Comparison of ENCODE assay signal across 18 cellular contexts in the genomic region with DNA sequence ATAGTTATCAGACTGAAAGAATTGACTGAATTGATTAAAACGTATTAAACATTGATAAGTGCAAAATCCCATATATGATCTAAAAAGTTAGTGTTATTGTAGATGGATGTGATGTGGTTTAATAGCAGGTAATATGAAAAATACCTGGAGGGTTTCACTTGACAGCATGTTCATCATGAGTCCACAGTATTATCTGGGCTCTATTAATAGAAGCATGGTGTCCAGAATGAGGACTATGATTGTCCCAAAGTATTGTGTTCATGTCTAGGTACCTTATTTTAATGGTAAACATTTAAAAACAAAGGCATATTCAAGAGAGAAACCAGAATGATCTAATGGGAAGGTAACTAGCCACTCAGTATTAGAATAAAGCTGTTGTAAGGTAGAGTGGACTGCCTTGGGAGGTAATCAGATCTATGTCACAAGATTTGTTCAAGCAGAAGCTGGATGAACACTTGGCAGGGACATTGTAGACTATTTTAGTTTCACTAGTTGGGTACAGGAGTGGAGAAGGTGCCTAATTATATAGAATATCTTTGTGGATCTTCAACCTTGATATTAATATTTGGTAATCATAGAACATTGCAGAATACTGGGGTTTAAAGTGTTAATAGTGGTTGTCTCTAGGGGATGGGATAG. TPM values are rescaled to one million over a fixed set of nuclear protein-coding genes. Genes with fewer than 3 reads are reported as not detected.
DNase-seq lines count a peak whose midpoint lies in the region; ATAC-seq and TF ChIP-seq lines count a peak whose summit lies in the region.
"Had no signal": no experiment of that assay in that cellular context is flagged by ENCODE, and none has a peak within 500 bp of the region (broad histone marks: within the 10 kb centered on the region; RNA-seq: fewer than 3 reads in every experiment).

No MANE protein-coding gene starts in this region.

- no peak overlapping the region for H3K27ac ChIP-seq in BLaER1 treated with 17β-estradiol and CSF1 and Interleukin-3, amounts not matched to agents 10 nM and 100 nM
- H3K27ac ChIP-seq in IMR-90 (ENCODE audit: insufficient read depth, low read length) (no peak overlapping the region), psoas muscle (peak overlapping the region; percentile 84), caudate nucleus (ENCODE audit: low read depth, low read length) (no peak overlapping the region)
- H3K27ac ChIP-seq in naive thymus-derived CD4-positive, alpha-beta T cell (ENCODE audit: low read depth, low read length): no peak overlapping the region
- H3K27ac ChIP-seq: colonic mucosa had no signal

- no peak for TF ChIP-seq RAD21 in IMR-90 (IDR thresholded peaks at IDR 0.05; ENCODE audit: low read length)

- peaks cover 2% of the 10 kb centered on the region; the same call in 1 of the 2 replicates for H3K9me1 ChIP-seq in IMR-90 (ENCODE audit: insufficient read depth, low read length)

- POLR2A ChIA-PET in IMR-90 (lab: Charles Lee; ENCODE audit: unreplicated experiment): interaction anchor here (0.5 kb wide), 1 partner anchor 24 kb away, joined by 4 read pairs; no protein-coding TSS in a partner anchor
- POLR2A ChIA-PET in naive thymus-derived CD4-positive, alpha-beta T cell (lab: Charles Lee): no interaction called here

- no peak overlapping the region for H3K4me3 Mint-ChIP-seq in activated naive CD8-positive, alpha-beta T cell treated with anti-CD3 and anti-CD28 coated beads, Interleukin-2, amount 50 U/mL, for 24 hours
- no peak overlapping the region for H3K4me3 Mint-ChIP-seq in naive thymus-derived CD4-positive, alpha-beta T cell
- H3K4me3 Mint-ChIP-seq: activated CD4-positive, alpha-beta T cell treated with anti-CD3 and anti-CD28 coated beads, Interleukin-2, amount 10 ng/mL, durations not matched to agents 7 days and 5 days; CD8-positive, alpha-beta memory T cell; nephron progenitor cell had no signal

- H3K27me3 ChIP-seq in BLaER1 treated with 17β-estradiol and CSF1 and Interleukin-3, amounts not matched to agents 10 nM and 100 nM: no peaks in the 10 kb centered on the region
- H3K27me3 ChIP-seq in IMR-90 (ENCODE audit: control insufficient read depth, insufficient read depth, low read length) (no peaks in the 10 kb centered on the region), psoas muscle (ENCODE audit: insufficient read depth in 3 of 3, low read length in 2 of 3) (no peaks in the 10 kb centered on the region)
- H3K27me3 ChIP-seq in naive thymus-derived CD4-positive, alpha-beta T cell (ENCODE audit: control insufficient read depth in 2 of 2, insufficient read depth in 2 of 2, low read length in 2 of 2): no peaks in the 10 kb centered on the region
- H3K27me3 ChIP-seq: colonic mucosa had no signal

- WGBS in IMR-90 (ENCODE audit: extremely low coverage in 2 of 2, insufficient read length in 1 of 2), 2 experiments: no CpG with 5 or more reads among the region's 1 CpG
- 92 to 100% (median 94%) methylated on average over 1 of the region's 1 CpG for WGBS in psoas muscle, 3 donors

- peaks cover 0 to 5% (median 0%) of the 10 kb centered on the region in 11 experiments; a peak in 1 of 22 replicates for H3K9me3 ChIP-seq in BLaER1 treated with 17β-estradiol and CSF1 and Interleukin-3, amounts not matched to agents 10 nM and 100 nM (replicated peaks in 1 of 11)
- H3K9me3 ChIP-seq in IMR-90 (ENCODE audit: control insufficient read depth, insufficient read depth, low read length) (no peaks in the 10 kb centered on the region), psoas muscle (no peaks in the 10 kb centered on the region)
- H3K9me3 ChIP-seq in naive thymus-derived CD4-positive, alpha-beta T cell (ENCODE audit: control insufficient read depth in 2 of 3, low read length in 3 of 3): no peaks in the 10 kb centered on the region
- H3K9me3 ChIP-seq: colonic mucosa had no signal

- peak overlapping the region in 6 of 11 experiments; percentile 3 to 82 (median 67); a peak in 11 of 22 replicates for H3K4me2 ChIP-seq in BLaER1 treated with 17β-estradiol and CSF1 and Interleukin-3, amounts not matched to agents 10 nM and 100 nM
- H3K4me2 ChIP-seq in IMR-90 (ENCODE audit: low read depth, low read length): no peak overlapping the region

- no peak overlapping the region for H4K91ac ChIP-seq in IMR-90 (ENCODE audit: insufficient read depth, low read depth, low read length)

- H3K4me1 ChIP-seq in BLaER1 treated with 17β-estradiol and CSF1 and Interleukin-3, amounts not matched to agents 10 nM and 100 nM: peaks cover 34 to 47% (median 40%) of the 10 kb centered on the region in 10 experiments
- H3K4me1 ChIP-seq in IMR-90 (ENCODE audit: control insufficient read depth, insufficient read depth, low read length) (peaks cover 15% of the 10 kb centered on the region), psoas muscle (peaks cover 66% of the 10 kb centered on the region)
- no peaks in the 10 kb centered on the region for H3K4me1 ChIP-seq in naive thymus-derived CD4-positive, alpha-beta T cell (ENCODE audit: control insufficient read depth in 2 of 2, insufficient read depth in 2 of 2, low read length in 2 of 2)
- H3K4me1 ChIP-seq: colonic mucosa had no signal

- no peak overlapping the region for H2BK120ac ChIP-seq in IMR-90 (ENCODE audit: low read depth, low read length)

- CTCF ChIA-PET in IMR-90 (lab: Yijun Ruan, JAX): no interaction called here
- CTCF ChIA-PET in naive thymus-derived CD4-positive, alpha-beta T cell (lab: Charles Lee): no interaction called here

- peak overlapping the region; percentile 49 for H2BK5ac ChIP-seq in IMR-90 (ENCODE audit: low read depth, low read length, poor library complexity, severe bottlenecking)

- H4K8ac ChIP-seq in IMR-90 (ENCODE audit: low read depth in 2 of 2, low read length in 2 of 2): no peak overlapping the region

- no peak overlapping the region; the same call in 1 of the 2 replicates for H2BK20ac ChIP-seq in IMR-90 (ENCODE audit: low read depth, low read length)

- no peaks in the 10 kb centered on the region for H3K27me3 Mint-ChIP-seq in activated naive CD8-positive, alpha-beta T cell treated with anti-CD3 and anti-CD28 coated beads, Interleukin-2, amount 50 U/mL, for 24 hours
- no peaks in the 10 kb centered on the region for H3K27me3 Mint-ChIP-seq in naive thymus-derived CD4-positive, alpha-beta T cell
- H3K27me3 Mint-ChIP-seq: activated CD4-positive, alpha-beta T cell treated with anti-CD3 and anti-CD28 coated beads, Interleukin-2, amount 10 ng/mL, durations not matched to agents 7 days and 5 days; brain; CD8-positive, alpha-beta memory T cell had no signal

- peaks cover 19 to 69% of the 10 kb centered on the region in 2 experiments for H3K79me1 ChIP-seq in IMR-90 (ENCODE audit: low read depth in 1 of 2, low read length in 2 of 2)

- ATAC-seq in IMR-90 (ENCODE audit: low read depth) (no peak), left ventricle myocardium superior (peak; percentile 57), psoas muscle (peak; percentile 66 to 87 (median 82)), HG03342 (IDR thresholded peaks at IDR 0.05; ENCODE audit: unreplicated experiment) (no peak)
- ATAC-seq in activated naive CD8-positive, alpha-beta T cell treated with anti-CD3 and anti-CD28 coated beads, Interleukin-2, amount 50 U/mL, for 24 hours: no peak
- ATAC-seq in naive thymus-derived CD4-positive, alpha-beta T cell: no peak

- no peak for TF ChIP-seq CTCF in IMR-90 (conservative IDR thresholded peaks at IDR 0.05; ENCODE audit: low read depth, low read length)
- no peak for TF ChIP-seq CTCF in psoas muscle (IDR thresholded peaks at IDR 0.05)

- H3K4me3 ChIP-seq in BLaER1 treated with 17β-estradiol and CSF1 and Interleukin-3, amounts not matched to agents 10 nM and 100 nM: no peak overlapping the region
- H3K4me3 ChIP-seq in IMR-90 (ENCODE audit: insufficient read depth, low read depth, low read length) (no peak overlapping the region), psoas muscle (peak overlapping the region; percentile 34)
- H3K4me3 ChIP-seq in naive thymus-derived CD4-positive, alpha-beta T cell (ENCODE audit: low read length): no peak overlapping the region
- H3K4me3 ChIP-seq: colonic mucosa had no signal

- peak overlapping the region; percentile 84; the same call in 1 of the 2 replicates for H3K23ac ChIP-seq in IMR-90 (ENCODE audit: low read depth, low read length)

- no peak overlapping the region for H3K27ac Mint-ChIP-seq in activated naive CD8-positive, alpha-beta T cell treated with anti-CD3 and anti-CD28 coated beads, Interleukin-2, amount 50 U/mL, for 24 hours
- H3K27ac Mint-ChIP-seq in naive thymus-derived CD4-positive, alpha-beta T cell: peak overlapping the region in 1 of 9 donors; percentile 59
- H3K27ac Mint-ChIP-seq: activated CD4-positive, alpha-beta T cell treated with anti-CD3 and anti-CD28 coated beads, Interleukin-2, amount 10 ng/mL, durations not matched to agents 7 days and 5 days had no signal

- no peak overlapping the region for H3K14ac ChIP-seq in IMR-90 (replicated peaks; ENCODE audit: low read depth, low read length)

- peak overlapping the region; percentile 39; the same call in 1 of the 2 replicates for H3K18ac ChIP-seq in IMR-90 (ENCODE audit: low read depth, low read length)

- no TSS peak for BruUV-seq in IMR-90 (replicated peaks; lab: Mats Ljungman, UMichigan)

- intact Hi-C loops in IMR-90 (cut with micrococcal nuclease) (no loop called here), left ventricle myocardium superior (cut with micrococcal nuclease) (no loop called here), psoas muscle (cut with DNase I) (loop anchor here in 1 of 2 donors (5.0 kb wide), 1 partner anchor 43 kb away; a partner anchor contains a TSS)
- intact Hi-C loops in naive thymus-derived CD4-positive, alpha-beta T cell (cut with micrococcal nuclease): no loop called here

- peaks cover 5% of the 10 kb centered on the region for H3K36me3 Mint-ChIP-seq in activated naive CD8-positive, alpha-beta T cell treated with anti-CD3 and anti-CD28 coated beads, Interleukin-2, amount 50 U/mL, for 24 hours (ENCODE audit: low read depth)
- peaks cover 0 to 9% (median 0%) of the 10 kb centered on the region in 5 donors for H3K36me3 Mint-ChIP-seq in naive thymus-derived CD4-positive, alpha-beta T cell

- in situ Hi-C loops in IMR-90 (cut with MboI; ENCODE audit: low sequenced_read_pairs): no loop called here

- H4K20me1 ChIP-seq in BLaER1 treated with 17β-estradiol and CSF1 and Interleukin-3, amounts not matched to agents 10 nM and 100 nM: peaks cover 0 to 14% (median 0%) of the 10 kb centered on the region in 11 experiments; a peak in 2 of 22 replicates
- H4K20me1 ChIP-seq in IMR-90 (ENCODE audit: insufficient read depth, low read length): 0 out of 2 replicates have a peak, but pooled peaks cover 3% of the 10 kb centered on the region

- H2AK5ac ChIP-seq in IMR-90 (ENCODE audit: low read depth, low read length): no peak overlapping the region

- H3K56ac ChIP-seq in IMR-90 (ENCODE audit: extremely low read depth, insufficient read depth, low read length): no peak overlapping the region

- H3K4me1 Mint-ChIP-seq in activated naive CD8-positive, alpha-beta T cell treated with anti-CD3 and anti-CD28 coated beads, Interleukin-2, amount 50 U/mL, for 24 hours: peaks cover 5% of the 10 kb centered on the region
- H3K4me1 Mint-ChIP-seq in naive thymus-derived CD4-positive, alpha-beta T cell: peaks cover 0 to 9% (median 4%) of the 10 kb centered on the region in 7 donors
- H3K4me1 Mint-ChIP-seq: activated CD4-positive, alpha-beta T cell treated with anti-CD3 and anti-CD28 coated beads, Interleukin-2, amount 10 ng/mL, durations not matched to agents 7 days and 5 days had no signal

- no peak overlapping the region for H2AFZ ChIP-seq in IMR-90 (replicated peaks; ENCODE audit: low read length, poor library complexity)

- H4K5ac ChIP-seq in IMR-90 (ENCODE audit: low read depth, low read length): no peak overlapping the region

- H3K4ac ChIP-seq in IMR-90 (ENCODE audit: low read depth, low read length): no peak overlapping the region

- no peak overlapping the region for H2AK9ac ChIP-seq in IMR-90 (replicated peaks; ENCODE audit: low read depth, low read length, poor library complexity)

- no peak for TF ChIP-seq POLR2A in IMR-90 (IDR thresholded peaks at IDR 0.05; ENCODE audit: low read depth, low read length)

- H3K36me3 ChIP-seq in BLaER1 treated with 17β-estradiol and CSF1 and Interleukin-3, amounts not matched to agents 10 nM and 100 nM: peaks cover 0 to 7% (median 0%) of the 10 kb centered on the region in 11 experiments; a peak in 2 of 22 replicates
- H3K36me3 ChIP-seq in IMR-90 (ENCODE audit: control insufficient read depth, insufficient read depth, low read length): no peaks in the 10 kb centered on the region
- H3K36me3 ChIP-seq in psoas muscle (ENCODE audit: insufficient read depth in 1 of 2, low read depth in 1 of 2): no peaks in the 10 kb centered on the region
- no peaks in the 10 kb centered on the region for H3K36me3 ChIP-seq in naive thymus-derived CD4-positive, alpha-beta T cell (ENCODE audit: control insufficient read depth in 2 of 3, insufficient read depth in 3 of 3, low read length in 3 of 3)
- H3K36me3 ChIP-seq: colonic mucosa had no signal

- dilution Hi-C loops in IMR-90 (cut with HindIII; ENCODE audit: low sequenced_read_pairs, unreplicated experiment): no loop called here

- DNase-seq in IMR-90 (no peak), left ventricle myocardium superior (no peak), psoas muscle (no peak), caudate nucleus (lab: John Stamatoyannopoulos, UW) (no peak)
- DNase-seq in activated naive CD8-positive, alpha-beta T cell treated with anti-CD3 and anti-CD28 coated beads, Interleukin-2, amount 50 U/mL, for 24 hours: no peak
- DNase-seq in naive thymus-derived CD4-positive, alpha-beta T cell: no peak
- DNase-seq: activated CD4-positive, alpha-beta T cell treated with anti-CD3 and anti-CD28 coated beads, Interleukin-2, amount 10 ng/mL, durations not matched to agents 7 days and 5 days; CD8-positive, alpha-beta memory T cell; colonic mucosa; DND-41; KG1; nephron progenitor cell; posterior cingulate gyrus; SHP77; T-helper 1 cell had no signal

- no peak overlapping the region for H2BK15ac ChIP-seq in IMR-90 (ENCODE audit: low read depth, low read length)

- H3K9me3 Mint-ChIP-seq in activated naive CD8-positive, alpha-beta T cell treated with anti-CD3 and anti-CD28 coated beads, Interleukin-2, amount 50 U/mL, for 24 hours: no peaks in the 10 kb centered on the region
- no peaks in the 10 kb centered on the region for H3K9me3 Mint-ChIP-seq in naive thymus-derived CD4-positive, alpha-beta T cell
- H3K9me3 Mint-ChIP-seq: activated CD4-positive, alpha-beta T cell treated with anti-CD3 and anti-CD28 coated beads, Interleukin-2, amount 10 ng/mL, durations not matched to agents 7 days and 5 days; brain; CD8-positive, alpha-beta memory T cell; nephron progenitor cell had no signal

- no peak overlapping the region for H3K9ac ChIP-seq in BLaER1 treated with 17β-estradiol and CSF1 and Interleukin-3, amounts not matched to agents 10 nM and 100 nM
- H3K9ac ChIP-seq in IMR-90 (ENCODE audit: low read depth, low read length): no peak overlapping the region

RNA-seq across cellular contexts. Expression of a gene that starts 43.5 kb away (rescaled TPM):
- total RNA-seq in IMR-90 (2012; rRNA removed) (36.2 and 39.7 TPM in 2 replicates), left ventricle myocardium superior (15.6 TPM), psoas muscle (100 to 1,000 TPM in 1 of 4 donors, 10 to 100 TPM in 3; 66.1 to 118 (median 80.1) TPM)
- polyA plus RNA-seq in IMR-90 (2012; rRNA removed) (35.1 and 36.7 TPM in 2 replicates), psoas muscle (10 to 100 TPM; 32.4 to 40.5 (median 35.0) TPM)
- 9.6 and 11.2 TPM in 2 replicates for polyA plus RNA-seq in IMR-90 (2012; cell fraction: cytosol; rRNA removed)
- 12.1 and 61.4 TPM in 2 replicates for polyA plus RNA-seq in IMR-90 (2012; cell fraction: nucleus; rRNA removed; ENCODE audit: low replicate concordance)
- total RNA-seq in naive thymus-derived CD4-positive, alpha-beta T cell: 10 to 100 TPM in 4 of 5 experiments, 1 to 10 TPM in 1; 7.7 to 14.3 (median 12.7) TPM
- 1 to 10 TPM; 4.8 to 9.4 TPM for polyA plus RNA-seq in naive thymus-derived CD4-positive, alpha-beta T cell

Comparison
In these comparisons a context has a peak if more than half of its experiments do, and no peak if none do; other contexts are left out.
1. ATAC-seq: peak in left ventricle myocardium superior (single experiment) and psoas muscle (4 of 4); none in IMR-90 (single experiment), activated naive CD8-positive, alpha-beta T cell treated with anti-CD3 and anti-CD28 coated beads, Interleukin-2, amount 50 U/mL, for 24 hours (single experiment), HG03342 (single experiment) and naive thymus-derived CD4-positive, alpha-beta T cell (single experiment).